In the genomic region with DNA sequence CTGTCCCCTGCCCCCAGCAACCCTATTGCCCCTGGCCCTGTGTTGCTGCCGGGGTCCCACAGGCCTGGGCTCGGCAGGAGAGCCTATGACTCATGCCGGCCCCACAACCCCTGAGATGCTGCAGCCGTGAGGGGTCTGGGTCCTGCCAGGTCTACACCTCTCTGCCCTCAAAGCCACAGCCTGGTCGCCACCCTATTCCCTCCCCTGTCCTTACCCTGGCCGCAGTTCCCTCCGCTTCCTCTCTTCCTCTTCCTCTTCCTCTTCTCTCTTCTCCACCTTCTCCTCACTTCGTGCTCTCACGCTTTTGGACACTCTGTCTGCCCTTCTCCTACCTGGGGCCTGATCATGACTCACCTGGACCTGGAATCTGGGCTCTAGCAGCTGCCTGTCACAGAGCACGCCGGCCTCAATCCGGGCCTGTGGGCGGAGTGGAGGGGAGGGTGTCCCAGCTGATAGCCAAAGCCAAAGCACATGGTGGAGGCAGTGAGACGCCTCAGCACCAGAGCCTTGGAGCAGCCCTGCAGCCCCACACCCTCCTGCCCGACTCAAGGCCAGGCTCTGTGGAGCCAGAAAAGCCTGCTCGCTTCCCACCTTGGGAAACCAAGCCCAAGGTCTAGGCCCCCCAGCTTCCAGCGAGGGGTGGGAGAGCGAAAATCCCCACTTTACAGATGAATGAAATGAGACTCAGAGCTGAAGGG, we compare ENCODE assay signal across 1 cellular context.
TF ChIP-seq lines count a peak whose summit lies in the region.

No MANE protein-coding gene starts in this region.

TF ChIP-seq in H1, 55 proteins besides CTCF, POLR2A, EP300 and RAD21:
- TF ChIP-seq MAX (IDR thresholded peaks at IDR 0.05) = peak; percentile 62
- no peak for TF ChIP-seq NRF1 (IDR thresholded peaks at IDR 0.05; ENCODE audit: low read depth, low read length)
- no peak for TF ChIP-seq POLR2AphosphoS5 (IDR thresholded peaks at IDR 0.05; ENCODE audit: low read depth, low read length)
